Comparison of ENCODE assay signal across 11 cellular contexts in genomic region chr16:84396082-84396481, GRCh38. TPM values are rescaled to one million over a fixed set of nuclear protein-coding genes. Genes with fewer than 3 reads are reported as not detected.
"Had no signal": no experiment of that assay in that cellular context is flagged by ENCODE, and none has a peak within 500 bp of the region (broad histone marks: within the 10 kb centered on the region; RNA-seq: fewer than 3 reads in every experiment).

No MANE protein-coding gene starts in this region.

RNA-seq across cellular contexts. Expression of gene ATP2C2, which starts 27.7 kb away (rescaled TPM):
- total RNA-seq: activated CD4-positive, alpha-beta memory T cell treated with anti-CD3 and anti-CD28 coated beads, Interleukin-2, amount 10 ng/mL, durations not matched to agents 7 days and 5 days; activated CD4-positive, alpha-beta T cell treated with anti-CD3 and anti-CD28 coated beads, Interleukin-2, amount 10 ng/mL, durations not matched to agents 7 days and 5 days; activated naive CD8-positive, alpha-beta T cell treated with anti-CD3 and anti-CD28 coated beads, Interleukin-2, amount 10 ng/mL, durations not matched to agents 7 days and 5 days; ascending aorta; cardiac septum; osteocyte; psoas muscle; right atrium auricular region; T-cell; T-helper 2 cell treated with Interferon-gamma antibody and Interleukin-4, amounts not matched to agents 100 ng/mL and 5 ng/mL, for 36 hours had no signal
- polyA plus RNA-seq: immature natural killer cell had no signal
